In genomic region chr20:50540620-50541605, GRCh38 we compare ENCODE assay signal across 8 cellular contexts. TPM values are rescaled to one million over a fixed set of nuclear protein-coding genes. Genes with fewer than 3 reads are reported as not detected.
DNase-seq lines count a peak whose midpoint lies in the region; ATAC-seq and TF ChIP-seq lines count a peak whose summit lies in the region.

No MANE protein-coding gene starts in this region.

- no peaks in the 10 kb centered on the region for H3K9me3 Mint-ChIP-seq in activated T-cell treated with anti-CD3 and anti-CD28 coated beads, Interleukin-2, amount 50 U/mL, for 72 hours
- H3K9me3 Mint-ChIP-seq in activated T-cell treated with anti-CD3 and anti-CD28 coated beads, Interleukin-2, amount 50 U/mL, for 4 hours: no peaks in the 10 kb centered on the region
- H3K9me3 Mint-ChIP-seq in activated T-helper 2 cell treated with anti-CD3 and anti-CD28 coated beads, Interferon-gamma antibody, Interleukin-2, Interleukin-4, amounts not matched to agents 10 μg/mL and 5 μg/mL and 100 μg/mL, durations not matched to agents 14 hours and 24 hours and 36 hours: no peaks in the 10 kb centered on the region

- H3K36me3 Mint-ChIP-seq in activated T-cell treated with anti-CD3 and anti-CD28 coated beads, Interleukin-2, amount 50 U/mL, for 72 hours (ENCODE audit: insufficient read depth in 2 of 2): peaks cover 11 to 13% of the 10 kb centered on the region in 2 donors
- peaks cover 8% of the 10 kb centered on the region for H3K36me3 Mint-ChIP-seq in activated T-cell treated with anti-CD3 and anti-CD28 coated beads, Interleukin-2, amount 50 U/mL, for 4 hours (ENCODE audit: insufficient read depth)
- peaks cover 62% of the 10 kb centered on the region for H3K36me3 Mint-ChIP-seq in activated T-helper 2 cell treated with anti-CD3 and anti-CD28 coated beads, Interferon-gamma antibody, Interleukin-2, Interleukin-4, amounts not matched to agents 10 μg/mL and 5 μg/mL and 100 μg/mL, durations not matched to agents 14 hours and 24 hours and 36 hours (ENCODE audit: low read depth)

- H3K27me3 ChIP-seq in upper lobe of left lung: no peaks in the 10 kb centered on the region

- H3K4me1 Mint-ChIP-seq in activated T-cell treated with anti-CD3 and anti-CD28 coated beads, Interleukin-2, amount 50 U/mL, for 72 hours (ENCODE audit: low read depth): peaks cover 80% of the 10 kb centered on the region
- H3K4me1 Mint-ChIP-seq in activated T-cell treated with anti-CD3 and anti-CD28 coated beads, Interleukin-2, amount 50 U/mL, for 4 hours (ENCODE audit: low read depth): peaks cover 70% of the 10 kb centered on the region
- H3K4me1 Mint-ChIP-seq in activated T-helper 2 cell treated with anti-CD3 and anti-CD28 coated beads, Interferon-gamma antibody, Interleukin-2, Interleukin-4, amounts not matched to agents 10 μg/mL and 5 μg/mL and 100 μg/mL, durations not matched to agents 14 hours and 24 hours and 36 hours (ENCODE audit: low read depth): peaks cover 62% of the 10 kb centered on the region

- WGBS in upper lobe of left lung, 2 donors: 50 to 66% methylated on average over 14 of the region's 14 CpGs

- no peak overlapping the region for H3K4me3 ChIP-seq in upper lobe of left lung

- peak in 1 of 4 donors; percentile 19 for TF ChIP-seq POLR2A in upper lobe of left lung (IDR thresholded peaks at IDR 0.05)

- peak overlapping the region; percentile 47 to 59 for H3K4me3 Mint-ChIP-seq in activated T-cell treated with anti-CD3 and anti-CD28 coated beads, Interleukin-2, amount 50 U/mL, for 72 hours
- H3K4me3 Mint-ChIP-seq in activated T-cell treated with anti-CD3 and anti-CD28 coated beads, Interleukin-2, amount 50 U/mL, for 4 hours: no peak overlapping the region
- no peak overlapping the region for H3K4me3 Mint-ChIP-seq in activated T-helper 2 cell treated with anti-CD3 and anti-CD28 coated beads, Interferon-gamma antibody, Interleukin-2, Interleukin-4, amounts not matched to agents 10 μg/mL and 5 μg/mL and 100 μg/mL, durations not matched to agents 14 hours and 24 hours and 36 hours (ENCODE audit: low read depth)

- intact Hi-C loops in activated T-helper 2 cell treated with anti-CD3 and anti-CD28 coated beads, Interferon-gamma antibody, Interleukin-2, Interleukin-4, amounts not matched to agents 10 μg/mL and 5 μg/mL and 100 μg/mL, durations not matched to agents 14 hours and 24 hours and 36 hours (cut with micrococcal nuclease): no loop called here

- DNase-seq in activated T-cell treated with anti-CD3 and anti-CD28 coated beads, Interleukin-2, amount 50 U/mL, for 72 hours: no peak
- no peak for DNase-seq in activated T-cell treated with anti-CD3 and anti-CD28 coated beads, Interleukin-2, amount 50 U/mL, for 4 hours
- no peak for DNase-seq in activated T-helper 2 cell treated with anti-CD3 and anti-CD28 coated beads, Interferon-gamma antibody, Interleukin-2, Interleukin-4, amounts not matched to agents 10 μg/mL and 5 μg/mL and 100 μg/mL, durations not matched to agents 14 hours and 24 hours and 36 hours (ENCODE audit: low spot score)
- DNase-seq in islet precursor cell (peak; percentile 93), upper lobe of left lung (peak in 1 of 2 donors; percentile 42), NCI-H146 (lab: John Stamatoyannopoulos, UW) (no peak)

- no peaks in the 10 kb centered on the region for H3K9me3 ChIP-seq in upper lobe of left lung

- peaks cover 80 to 90% (median 83%) of the 10 kb centered on the region in 4 donors for H3K4me1 ChIP-seq in upper lobe of left lung

- TF ChIP-seq EP300 in upper lobe of left lung (IDR thresholded peaks at IDR 0.05): peak in 3 of 4 donors; percentile 78 to 97 (median 92)

- H3K27ac Mint-ChIP-seq in activated T-cell treated with anti-CD3 and anti-CD28 coated beads, Interleukin-2, amount 50 U/mL, for 72 hours: peak overlapping the region; percentile 82
- peak overlapping the region; percentile 61 for H3K27ac Mint-ChIP-seq in activated T-helper 2 cell treated with anti-CD3 and anti-CD28 coated beads, Interferon-gamma antibody, Interleukin-2, Interleukin-4, amounts not matched to agents 10 μg/mL and 5 μg/mL and 100 μg/mL, durations not matched to agents 14 hours and 24 hours and 36 hours

- H3K27me3 Mint-ChIP-seq in activated T-cell treated with anti-CD3 and anti-CD28 coated beads, Interleukin-2, amount 50 U/mL, for 72 hours (ENCODE audit: low read depth): no peaks in the 10 kb centered on the region
- H3K27me3 Mint-ChIP-seq in activated T-cell treated with anti-CD3 and anti-CD28 coated beads, Interleukin-2, amount 50 U/mL, for 4 hours (ENCODE audit: low read depth): no peaks in the 10 kb centered on the region
- no peaks in the 10 kb centered on the region for H3K27me3 Mint-ChIP-seq in activated T-helper 2 cell treated with anti-CD3 and anti-CD28 coated beads, Interferon-gamma antibody, Interleukin-2, Interleukin-4, amounts not matched to agents 10 μg/mL and 5 μg/mL and 100 μg/mL, durations not matched to agents 14 hours and 24 hours and 36 hours (ENCODE audit: low read depth)

- peak overlapping the region; percentile 76 to 84 (median 78) for H3K27ac ChIP-seq in upper lobe of left lung

- peak; percentile 27 to 28 for ATAC-seq in activated T-cell treated with anti-CD3 and anti-CD28 coated beads, Interleukin-2, amount 50 U/mL, for 72 hours (replicated peaks in 1 of 2)
- ATAC-seq in activated T-cell treated with anti-CD3 and anti-CD28 coated beads, Interleukin-2, amount 50 U/mL, for 4 hours: no peak
- ATAC-seq in upper lobe of left lung (ENCODE audit: low FRiP score in 2 of 2) (peak; percentile 44 to 87), HG03571 (IDR thresholded peaks at IDR 0.05; ENCODE audit: unreplicated experiment) (no peak), GM19452 (IDR thresholded peaks at IDR 0.05; ENCODE audit: unreplicated experiment) (no peak)

- TF ChIP-seq CTCF in upper lobe of left lung (IDR thresholded peaks at IDR 0.05): peak in 1 of 6 experiments; percentile 4

- H3K36me3 ChIP-seq in upper lobe of left lung: no peaks in the 10 kb centered on the region

RNA-seq across cellular contexts. Expression of gene PTPN1, which starts 30.7 kb away (rescaled TPM):
- total RNA-seq in activated T-cell treated with anti-CD3 and anti-CD28 coated beads, Interleukin-2, amount 50 U/mL, for 72 hours: 100 to 1,000 TPM; 138 TPM
- total RNA-seq in activated T-cell treated with anti-CD3 and anti-CD28 coated beads, Interleukin-2, amount 50 U/mL, for 4 hours: 10 to 100 TPM; 72.0 to 87.9 (median 72.3) TPM
- total RNA-seq in activated T-helper 2 cell treated with anti-CD3 and anti-CD28 coated beads, Interferon-gamma antibody, Interleukin-2, Interleukin-4, amounts not matched to agents 10 μg/mL and 5 μg/mL and 100 μg/mL, durations not matched to agents 14 hours and 24 hours and 36 hours: 93.2 and 94.6 TPM in 2 replicates
- 100 to 1,000 TPM in 3 of 6 donors, 10 to 100 TPM in 3; 75.1 to 137 (median 96.1) TPM for total RNA-seq in upper lobe of left lung

Comparison
In these comparisons a context has a peak if more than half of its experiments do, and no peak if none do; other contexts are left out.
1. ATAC-seq: peak in activated T-cell treated with anti-CD3 and anti-CD28 coated beads, Interleukin-2, amount 50 U/mL, for 72 hours (2 of 2) and upper lobe of left lung (2 of 2); none in activated T-cell treated with anti-CD3 and anti-CD28 coated beads, Interleukin-2, amount 50 U/mL, for 4 hours (0 of 2), HG03571 (single experiment) and GM19452 (single experiment).
2. H3K4me3 Mint-ChIP-seq: peak in activated T-cell treated with anti-CD3 and anti-CD28 coated beads, Interleukin-2, amount 50 U/mL, for 72 hours (2 of 2); none in activated T-cell treated with anti-CD3 and anti-CD28 coated beads, Interleukin-2, amount 50 U/mL, for 4 hours (single experiment) and activated T-helper 2 cell treated with anti-CD3 and anti-CD28 coated beads, Interferon-gamma antibody, Interleukin-2, Interleukin-4, amounts not matched to agents 10 μg/mL and 5 μg/mL and 100 μg/mL, durations not matched to agents 14 hours and 24 hours and 36 hours (single experiment).